ENCODE assay signal across 8 cellular contexts in genomic region chr2:237201461-237202287, GRCh38.
DNase-seq lines count a peak whose midpoint lies in the region; ATAC-seq, FAIRE-seq and TF ChIP-seq lines count a peak whose summit lies in the region.

No MANE protein-coding gene starts in this region.

- intact Hi-C loops in aorta (cut with DNase I), result no loop called here

- no peak for TF ChIP-seq POLR2A in H54 (IDR thresholded peaks at IDR 0.05; ENCODE audit: low read depth, low read length)

- DNase-seq in AG20443 (ENCODE audit: low spot score) (peak; percentile 92), H54 (ENCODE audit: insufficient read length, low spot score) (peak; percentile 79), RPMI7951 (ENCODE audit: low read depth) (peak; percentile 100), iris pigment epithelial cell (ENCODE audit: low read depth) (peak; percentile 84), aorta (peak in 1 of 2 donors; percentile 73), NCI-H1105 (lab: John Stamatoyannopoulos, UW) (no peak), DMS153 (lab: John Stamatoyannopoulos, UW) (no peak), NCI-H226 (no peak)

- peak; percentile 20 for FAIRE-seq in H54 (lab: Jason Lieb, UNC)

- no peak overlapping the region for H3K4me3 ChIP-seq in aorta (ENCODE audit: low read length in 2 of 2)

- WGBS in aorta, 2 donors, result 59 to 63% methylated on average over 14 of the region's 14 CpGs

- no peak overlapping the region for H3K27ac ChIP-seq in aorta (ENCODE audit: low read depth in 1 of 2, low read length in 2 of 2)

- H3K36me3 ChIP-seq in aorta (ENCODE audit: control insufficient read depth in 1 of 2, insufficient read depth in 2 of 2, low read length in 1 of 2), result no peaks in the 10 kb centered on the region

- no peaks in the 10 kb centered on the region for H3K4me1 ChIP-seq in aorta (ENCODE audit: control insufficient read depth in 1 of 2, insufficient read depth in 2 of 2, low read length in 2 of 2)

- peak; percentile 44 for ATAC-seq in aorta (ENCODE audit: low FRiP score)

- H3K9me3 ChIP-seq in aorta (ENCODE audit: control insufficient read depth, low read length), result no peaks in the 10 kb centered on the region

- no peaks in the 10 kb centered on the region for H3K27me3 ChIP-seq in aorta (ENCODE audit: control insufficient read depth in 1 of 2, insufficient read depth in 2 of 2, low read length in 1 of 2)

Comparison
In these comparisons a context has a peak if more than half of its experiments do, and no peak if none do; other contexts are left out.
1. DNase-seq: peak in AG20443 (single experiment), H54 (single experiment), RPMI7951 (single experiment) and iris pigment epithelial cell (single experiment); none in NCI-H1105 (single experiment), DMS153 (single experiment) and NCI-H226 (single experiment).